ENCODE assay signal across 24 cellular contexts in the genomic region with DNA sequence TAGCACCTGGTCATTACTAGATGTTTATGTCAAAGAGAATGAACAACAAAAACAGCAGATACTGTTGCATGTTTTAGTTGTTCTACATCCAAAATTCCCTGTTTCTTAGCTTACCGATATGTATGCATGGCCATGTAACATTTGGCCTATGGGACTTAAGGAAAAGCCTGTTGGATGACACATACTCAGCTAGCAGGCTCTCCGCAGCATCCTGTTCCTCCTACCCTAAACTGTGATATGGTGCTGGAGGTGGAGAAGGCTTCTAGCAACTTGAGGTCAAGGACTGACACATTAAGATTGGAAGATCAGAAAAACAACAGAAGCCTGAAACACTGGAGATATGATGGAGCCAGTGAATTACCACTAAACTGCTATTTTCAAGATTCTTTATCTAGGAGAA.
"Had no signal": no experiment of that assay in that cellular context is flagged by ENCODE, and none has a peak within 500 bp of the region (broad histone marks: within the 10 kb centered on the region; RNA-seq: fewer than 3 reads in every experiment).

No MANE protein-coding gene starts in this region.

- H3K36me3 Mint-ChIP-seq: activated naive CD4-positive, alpha-beta T cell treated with anti-CD3 and anti-CD28 coated beads, Interleukin-2, amount 10 ng/mL, durations not matched to agents 7 days and 5 days; activated naive CD8-positive, alpha-beta T cell treated with anti-CD3 and anti-CD28 coated beads for 36 hours; IgD-negative memory B cell had no signal

- H3K27ac ChIP-seq: KMS-11, VCaP had no signal

- H3K27me3 Mint-ChIP-seq: activated CD4-positive, alpha-beta memory T cell treated with anti-CD3 and anti-CD28 coated beads, Interleukin-2, amount 10 ng/mL, durations not matched to agents 7 days and 5 days; activated CD4-positive, alpha-beta T cell treated with anti-CD3 and anti-CD28 coated beads for 36 hours; activated naive CD4-positive, alpha-beta T cell treated with anti-CD3 and anti-CD28 coated beads, Interleukin-2, amount 10 ng/mL, durations not matched to agents 7 days and 5 days; activated naive CD8-positive, alpha-beta T cell treated with anti-CD3 and anti-CD28 coated beads for 36 hours; IgD-negative memory B cell had no signal

- H3K27me3 ChIP-seq: MG63 had no signal

- H3K4me1 Mint-ChIP-seq: activated CD4-positive, alpha-beta memory T cell treated with anti-CD3 and anti-CD28 coated beads, Interleukin-2, amount 10 ng/mL, durations not matched to agents 7 days and 5 days; activated CD4-positive, alpha-beta T cell treated with anti-CD3 and anti-CD28 coated beads for 36 hours; activated naive CD4-positive, alpha-beta T cell treated with anti-CD3 and anti-CD28 coated beads, Interleukin-2, amount 10 ng/mL, durations not matched to agents 7 days and 5 days; activated naive CD8-positive, alpha-beta T cell treated with anti-CD3 and anti-CD28 coated beads for 36 hours; IgD-negative memory B cell had no signal

- H3K9me3 Mint-ChIP-seq: activated naive CD8-positive, alpha-beta T cell treated with anti-CD3 and anti-CD28 coated beads for 36 hours had no signal

- H3K36me3 ChIP-seq: MG63 had no signal

- H3K27ac Mint-ChIP-seq: activated CD4-positive, alpha-beta memory T cell treated with anti-CD3 and anti-CD28 coated beads, Interleukin-2, amount 10 ng/mL, durations not matched to agents 7 days and 5 days; activated CD4-positive, alpha-beta T cell treated with anti-CD3 and anti-CD28 coated beads for 36 hours; activated naive CD4-positive, alpha-beta T cell treated with anti-CD3 and anti-CD28 coated beads, Interleukin-2, amount 10 ng/mL, durations not matched to agents 7 days and 5 days; activated naive CD8-positive, alpha-beta T cell treated with anti-CD3 and anti-CD28 coated beads for 36 hours; activated T-cell treated with anti-CD3 and anti-CD28 coated beads, Interleukin-2, amount 50 U/mL, for 72 hours; activated T-helper 2 cell treated with anti-CD3 and anti-CD28 coated beads, Interferon-gamma antibody, Interleukin-2, Interleukin-4, amounts not matched to agents 10 μg/mL and 5 μg/mL and 100 μg/mL, durations not matched to agents 14 hours and 24 hours and 36 hours; IgD-negative memory B cell had no signal

- H3K9me3 ChIP-seq: MG63 had no signal

- H3K4me2 ChIP-seq: KMS-11 had no signal

- H3K4me3 ChIP-seq: MG63 had no signal

- DNase-seq: activated CD4-positive, alpha-beta memory T cell treated with anti-CD3 and anti-CD28 coated beads, Interleukin-2, amount 10 ng/mL, durations not matched to agents 7 days and 5 days; activated CD4-positive, alpha-beta T cell treated with anti-CD3 and anti-CD28 coated beads for 36 hours; activated CD4-positive, alpha-beta T cell treated with anti-CD3 and anti-CD28 coated beads, Interleukin-2, amount 50 U/mL, for 1 hour; activated CD8-positive, alpha-beta memory T cell treated with anti-CD3 and anti-CD28 coated beads, Interleukin-2, amount 50 U/mL, for 4 hours; activated gamma-delta T cell treated with Interleukin-2 at 50 U/mL for 16 hours; activated naive CD4-positive, alpha-beta T cell treated with anti-CD3 and anti-CD28 coated beads, Interleukin-2, amount 10 ng/mL, durations not matched to agents 7 days and 5 days; activated naive CD8-positive, alpha-beta T cell treated with anti-CD3 and anti-CD28 coated beads for 36 hours; activated T-cell treated with anti-CD3 and anti-CD28 coated beads, Interleukin-2, amount 50 U/mL, for 72 hours; anterior cingulate cortex; MG63; MV-4-11; NCI-H1092 treated with DMSO at 0.1 percent for 48 hours; NCI-H1417 treated with DMSO at 0.1 percent for 48 hours; NCI-H187; NCI-H2081; NCI-H446; NCI-H524; PC-3; SIG-M5; T-helper 1 cell had no signal

- H3K4me3 Mint-ChIP-seq: activated CD4-positive, alpha-beta memory T cell treated with anti-CD3 and anti-CD28 coated beads, Interleukin-2, amount 10 ng/mL, durations not matched to agents 7 days and 5 days; activated CD4-positive, alpha-beta T cell treated with anti-CD3 and anti-CD28 coated beads for 36 hours; activated naive CD4-positive, alpha-beta T cell treated with anti-CD3 and anti-CD28 coated beads, Interleukin-2, amount 10 ng/mL, durations not matched to agents 7 days and 5 days; activated naive CD8-positive, alpha-beta T cell treated with anti-CD3 and anti-CD28 coated beads for 36 hours; activated T-cell treated with anti-CD3 and anti-CD28 coated beads, Interleukin-2, amount 50 U/mL, for 72 hours; IgD-negative memory B cell had no signal

- H3K9ac ChIP-seq: KMS-11 had no signal

- ATAC-seq: activated CD4-positive, alpha-beta T cell treated with anti-CD3 and anti-CD28 coated beads for 36 hours; activated T-cell treated with anti-CD3 and anti-CD28 coated beads, Interleukin-2, amount 50 U/mL, for 72 hours; PC-3 had no signal
